ENCODE assay signal across 1 cellular context in genomic region chr2:117470311-117471095, GRCh38.
TF ChIP-seq lines count a peak whose summit lies in the region.

No MANE protein-coding gene starts in this region.

TF ChIP-seq in H1, 55 proteins besides CTCF, POLR2A, EP300 and RAD21 (continued from another document):
- TF ChIP-seq RXRA (IDR thresholded peaks at IDR 0.05; ENCODE audit: insufficient read depth, low read depth, low read length) (no peak), GTF2F1 (IDR thresholded peaks at IDR 0.05; ENCODE audit: borderline replicate concordance, low read depth, low read length) (peak; percentile 59; the same call in 1 of the 2 replicates), JUND (IDR thresholded peaks at IDR 0.05; ENCODE audit: low read length) (no peak), CEBPB (IDR thresholded peaks at IDR 0.05; ENCODE audit: low read depth, low read length) (no peak), SUZ12 (IDR thresholded peaks at IDR 0.05; ENCODE audit: low read length) (no peak), MAFK (IDR thresholded peaks at IDR 0.05; ENCODE audit: low read depth, low read length) (no peak), BRCA1 (IDR thresholded peaks at IDR 0.05; ENCODE audit: low read depth, low read length) (no peak), POLR2AphosphoS5 (IDR thresholded peaks at IDR 0.05; ENCODE audit: low read depth, low read length) (no peak; the same call in 1 of the 2 replicates), KDM1A (IDR thresholded peaks at IDR 0.05; ENCODE audit: borderline replicate concordance, low read length) (0 out of 2 replicates have a peak, but pooled peaks have one; percentile 6), NANOG (IDR thresholded peaks at IDR 0.05; ENCODE audit: insufficient read depth, low read depth, low read length, poor library complexity, severe bottlenecking) (no peak), SP1 (IDR thresholded peaks at IDR 0.05; ENCODE audit: low read depth, low read length) (no peak)
